Comparison of ENCODE assay signal across 23 cellular contexts in genomic region chrX:86348669-86349068, GRCh38.
A peak's percentile ranks its signal among the peaks of the same experiment; 100 is the strongest.
DNase-seq lines count a peak whose midpoint lies in the region; ATAC-seq, FAIRE-seq and TF ChIP-seq lines count a peak whose summit lies in the region.
"Had no signal": no experiment of that assay in that cellular context is flagged by ENCODE, and none has a peak within 500 bp of the region (broad histone marks: within the 10 kb centered on the region; RNA-seq: fewer than 3 reads in every experiment).

No MANE protein-coding gene starts in this region.

- no peaks in the 10 kb centered on the region for H3K4me1 ChIP-seq in HepG2 (ENCODE audit: insufficient read depth, low read length)
- H3K4me1 ChIP-seq: foreskin keratinocyte, right atrium auricular region had no signal

- no peak overlapping the region for H3K4me2 ChIP-seq in HepG2 (ENCODE audit: low read depth, low read length)
- H3K4me2 ChIP-seq: hepatocyte had no signal

- no peaks in the 10 kb centered on the region for H3K36me3 ChIP-seq in H7 (replicated peaks; ENCODE audit: control insufficient read depth, insufficient read depth, low read length)
- no peaks in the 10 kb centered on the region for H3K36me3 ChIP-seq in HepG2 (replicated peaks in 1 of 2; ENCODE audit: control insufficient read depth in 1 of 2, insufficient read depth in 2 of 2, low read length in 2 of 2)
- H3K36me3 ChIP-seq: right atrium auricular region had no signal

- TF ChIP-seq EP300 in HepG2 (IDR thresholded peaks at IDR 0.05; ENCODE audit: low read depth in 2 of 2, low read length in 2 of 2): no peak
- TF ChIP-seq EP300 in HepG2 (CRISPR knock-in tag; IDR thresholded peaks at IDR 0.05; ENCODE audit: borderline replicate concordance): no peak

- intact Hi-C loops in HepG2 (cut with micrococcal nuclease; ENCODE audit: unreplicated experiment): no loop called here

- H3K27ac ChIP-seq in VCaP: no peak overlapping the region
- H3K27ac ChIP-seq in HepG2 (ENCODE audit: extremely low read length, insufficient read depth, low read length): no peak overlapping the region
- H3K27ac ChIP-seq: dorsolateral prefrontal cortex, epithelial cell of prostate, foreskin keratinocyte, hepatocyte, right atrium auricular region had no signal

- no peaks in the 10 kb centered on the region for H4K20me1 ChIP-seq in HepG2 (ENCODE audit: insufficient read depth, low read length)

- in situ Hi-C loops in HepG2 (cut with HindIII; ENCODE audit: extremely low pct_ligation_motif_present, low pct_unique_long_range_greater_than_20kb): loop anchor here (25.0 kb wide), 1 partner anchor 589 kb away; no protein-coding TSS in a partner anchor

- TF ChIP-seq RAD21 in HepG2 (CRISPR knock-in tag; IDR thresholded peaks at IDR 0.05): no peak

- no peak for TF ChIP-seq POLR2A in HepG2 (IDR thresholded peaks at IDR 0.05; ENCODE audit: insufficient read depth in 1 of 2, low read depth in 2 of 2, low read length in 2 of 2)

- no peaks in the 10 kb centered on the region for H3K9me3 ChIP-seq in HepG2 (ENCODE audit: low read length)
- H3K9me3 ChIP-seq: right atrium auricular region had no signal

- ATAC-seq in HepG2 (peak; percentile 91), esophagus mucosa (no peak)
- ATAC-seq: foreskin keratinocyte, Right ventricle myocardium inferior, T-cell had no signal

- H3K9ac ChIP-seq in HepG2 (ENCODE audit: insufficient read depth, low read depth, low read length): no peak overlapping the region

- DNase-seq in H7 (peak; percentile 2), NCI-H69 (lab: John Stamatoyannopoulos, UW) (peak; percentile 4), HepG2 (ENCODE audit: low spot score) (peak; percentile 10), D341Med (ENCODE audit: low spot score) (no peak), HuH-7 (ENCODE audit: low spot score) (no peak)
- no peak for DNase-seq in activated CD4-positive, alpha-beta T cell treated with anti-CD3 and anti-CD28 coated beads for 4 hours
- DNase-seq: activated CD4-positive, alpha-beta memory T cell treated with anti-CD3 and anti-CD28 coated beads for 36 hours; activated naive CD4-positive, alpha-beta T cell treated with anti-CD3 and anti-CD28 coated beads, Interleukin-2, amount 10 ng/mL, durations not matched to agents 7 days and 5 days; caudate nucleus; dorsolateral prefrontal cortex; foreskin keratinocyte; kidney; NCI-H1105 treated with DMSO at 0.1 percent for 48 hours; NCI-H2081; NCI-H446 treated with DMSO at 0.1 percent for 48 hours; T-cell had no signal

- H3K4me3 ChIP-seq in H7 (ENCODE audit: insufficient read depth, low read depth, low read length) (no peak overlapping the region), HepG2 (replicated peaks in 1 of 3; ENCODE audit: insufficient read depth in 1 of 3, low read depth in 2 of 3, low read length in 3 of 3) (no peak overlapping the region)
- H3K4me3 ChIP-seq: dorsolateral prefrontal cortex, hepatocyte, lung, right atrium auricular region had no signal

- FAIRE-seq in HepG2 (lab: Jason Lieb, UNC): no peak

- no peak overlapping the region for H2AFZ ChIP-seq in HepG2 (ENCODE audit: low read length)
- H2AFZ ChIP-seq: hepatocyte had no signal

- TF ChIP-seq CTCF in VCaP (conservative IDR thresholded peaks at IDR 0.05): 0 out of 2 replicates have a peak, but pooled peaks have one; percentile 10
- peak; percentile 56 for TF ChIP-seq CTCF in HepG2 (CRISPR knock-in tag; IDR thresholded peaks at IDR 0.05)

- H3K79me2 ChIP-seq in HepG2 (ENCODE audit: insufficient read depth, low read length): no peaks in the 10 kb centered on the region
- H3K79me2 ChIP-seq: hepatocyte had no signal

- CTCF ChIA-PET in HepG2 (lab: Yijun Ruan, JAX; ENCODE audit: low intra/inter-chr PET ratio, low total read pairs): no interaction called here

- no TSS peak for BruUV-seq in HepG2 (replicated peaks; lab: Mats Ljungman, UMichigan)

- POLR2A ChIA-PET in HepG2 (lab: Yijun Ruan, JAX): no interaction called here

- 0% methylated on average over 2 of the region's 4 CpGs for WGBS in HepG2 (ENCODE audit: low lambda C conversion rate)

- H3K27me3 ChIP-seq in H7 (ENCODE audit: control insufficient read depth, insufficient read depth, low read length) (no peaks in the 10 kb centered on the region), HepG2 (ENCODE audit: control insufficient read depth in 1 of 2, insufficient read depth in 2 of 2, low read length in 2 of 2) (no peaks in the 10 kb centered on the region)
- H3K27me3 ChIP-seq: foreskin keratinocyte, hepatocyte, right atrium auricular region had no signal

TF ChIP-seq in HepG2, 621 proteins besides CTCF, POLR2A, EP300 and RAD21:
- TF ChIP-seq ZFP36L1 (CRISPR knock-in tag; IDR thresholded peaks at IDR 0.05) (no peak), CAMTA2 (CRISPR knock-in tag; IDR thresholded peaks at IDR 0.05; ENCODE audit: borderline replicate concordance) (no peak), ZFP91 (CRISPR knock-in tag; IDR thresholded peaks at IDR 0.05; ENCODE audit: borderline replicate concordance) (no peak), IRF1 (CRISPR knock-in tag; IDR thresholded peaks at IDR 0.05; ENCODE audit: low read depth) (no peak), STAG1 (CRISPR knock-in tag; IDR thresholded peaks at IDR 0.05) (peak; percentile 45)

Comparison
In these comparisons a context has a peak if more than half of its experiments do, and no peak if none do; other contexts are left out.
1. DNase-seq: peak in H7 (single experiment), NCI-H69 (single experiment) and HepG2 (single experiment); none in D341Med (single experiment), HuH-7 (single experiment) and activated CD4-positive, alpha-beta T cell treated with anti-CD3 and anti-CD28 coated beads for 4 hours (0 of 2).